ENCODE assay signal across 1 cellular context in genomic region chr4:23878235-23878861, GRCh38.
A peak's percentile ranks its signal among the peaks of the same experiment; 100 is the strongest.
TF ChIP-seq lines count a peak whose summit lies in the region.

No MANE protein-coding gene starts in this region.

TF ChIP-seq in HEK293, 187 proteins besides CTCF, POLR2A, EP300 and RAD21 (continued from another document):
- TF ChIP-seq ZNF558 (tag by site-specific recombination; IDR thresholded peaks at IDR 0.05) (no peak), ZBTB44 (tag by site-specific recombination; IDR thresholded peaks at IDR 0.05) (no peak), GLIS1 (tag by site-specific recombination; IDR thresholded peaks at IDR 0.05) (0 out of 2 replicates have a peak, but pooled peaks have one; percentile 6), ZNF155 (tag by site-specific recombination; IDR thresholded peaks at IDR 0.05) (no peak)
TF ChIP-seq in HEK293: peak in this region for 5.
